ENCODE assay signal across 12 cellular contexts in the genomic region with DNA sequence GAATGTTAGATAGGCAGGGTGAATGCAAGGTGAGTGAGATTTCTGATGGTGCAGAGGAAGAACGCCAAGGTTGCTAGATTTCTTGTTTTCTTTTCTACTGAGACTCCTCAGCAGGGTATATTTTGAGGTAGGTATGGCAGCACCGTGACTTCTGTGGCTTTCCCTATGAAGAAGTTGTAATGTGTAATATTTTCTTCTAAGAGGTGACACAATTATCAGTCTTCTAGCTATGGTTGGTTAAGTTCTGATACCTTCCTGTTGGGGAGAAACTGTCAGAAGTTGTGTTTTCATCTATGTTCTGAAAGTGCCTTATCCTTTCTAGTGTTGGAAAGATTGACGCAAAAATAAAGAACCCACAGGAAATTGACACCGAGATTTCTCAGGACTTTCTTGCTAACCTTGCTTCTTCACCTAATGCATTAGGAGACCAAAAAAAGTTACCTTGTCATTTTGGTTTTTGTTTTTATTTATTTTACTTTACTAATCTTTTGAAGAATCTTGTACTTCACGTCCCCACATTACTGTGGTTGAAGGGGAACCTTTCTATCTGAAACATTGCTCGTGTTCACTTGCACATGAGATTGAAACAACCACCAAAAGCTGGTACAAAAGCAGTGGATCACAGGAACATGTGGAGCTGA. TPM values are rescaled to one million over a fixed set of nuclear protein-coding genes. Genes with fewer than 3 reads are reported as not detected.
DNase-seq lines count a peak whose midpoint lies in the region; ATAC-seq and TF ChIP-seq lines count a peak whose summit lies in the region.
"Had no signal": no experiment of that assay in that cellular context is flagged by ENCODE, and none has a peak within 500 bp of the region (broad histone marks: within the 10 kb centered on the region; RNA-seq: fewer than 3 reads in every experiment).

No MANE protein-coding gene starts in this region.

- no peak overlapping the region for H3K27ac ChIP-seq in A673 (ENCODE audit: low read depth, low read length, poor library complexity, severe bottlenecking)
- H3K27ac ChIP-seq: HL-60 had no signal

- peaks cover 9% of the 10 kb centered on the region for H3K9me3 ChIP-seq in A673 (ENCODE audit: low read depth, low read length, poor library complexity, severe bottlenecking)

- no peak overlapping the region for H3K4me3 ChIP-seq in A673 (ENCODE audit: low read depth, low read length, poor library complexity, severe bottlenecking)

- no peaks in the 10 kb centered on the region for H3K4me1 ChIP-seq in A673 (ENCODE audit: insufficient read depth, low read length, poor library complexity, severe bottlenecking)

- peak; percentile 57 for ATAC-seq in GM21367 (IDR thresholded peaks at IDR 0.05; ENCODE audit: unreplicated experiment)
- ATAC-seq in HG03342 (IDR thresholded peaks at IDR 0.05; ENCODE audit: unreplicated experiment) = peak; percentile 41
- no peak for ATAC-seq in esophagus mucosa

- CTCF ChIA-PET in A673 (lab: Charles Lee) = no interaction called here

- TF ChIP-seq CTCF in GM13977 (IDR thresholded peaks at IDR 0.05; ENCODE audit: extremely low read depth, insufficient read depth, missing control alignments) = no peak
- TF ChIP-seq CTCF in A673 (conservative IDR thresholded peaks at IDR 0.05; ENCODE audit: low read depth, low read length) = no peak

- in situ Hi-C loops in GM13977 (cut with MboI; ENCODE audit: low pct_unique_long_range_greater_than_20kb, low sequenced_read_pairs, unreplicated experiment) = no loop called here

- no peaks in the 10 kb centered on the region for H3K36me3 ChIP-seq in A673 (ENCODE audit: insufficient read depth, low read length, poor library complexity, severe bottlenecking)

- intact Hi-C loops in A673 (cut with micrococcal nuclease; ENCODE audit: unreplicated experiment) = no loop called here

- no TSS peak for BruUV-seq in A673 (replicated peaks; lab: Mats Ljungman, UMichigan)

- H3K27me3 ChIP-seq in A673 (replicated peaks; ENCODE audit: insufficient read depth, low read depth, low read length, poor library complexity) = no peaks in the 10 kb centered on the region

- POLR2A ChIA-PET in A673 (lab: Charles Lee; ENCODE audit: low non-redundant PET) = no interaction called here

- DNase-seq in GM13977 (ENCODE audit: low spot score) (peak; percentile 50), DMS53 treated with DMSO at 0.1 percent for 48 hours (lab: John Stamatoyannopoulos, UW; ENCODE audit: unreplicated experiment) (no peak), A673 (ENCODE audit: low spot score) (no peak), DMS 273 (lab: John Stamatoyannopoulos, UW; ENCODE audit: unreplicated experiment) (no peak)
- DNase-seq in central memory CD4-positive, alpha-beta T cell = peak; percentile 81
- DNase-seq: DND-41, endodermal cell, left cardiac atrium had no signal

RNA-seq across cellular contexts. Expression of a gene that starts 11.9 kb away (rescaled TPM):
- total RNA-seq in A673 (2021) (not detected in 2 replicates), esophagus mucosa (1.1 TPM)

RNA-seq across cellular contexts. Expression of a gene that starts 55.5 kb away (rescaled TPM):
- total RNA-seq in A673 (2021) (not detected in 2 replicates), esophagus mucosa (0.64 TPM)

RNA-seq across cellular contexts. Expression of a gene that starts 56.1 kb away (rescaled TPM):
- total RNA-seq in A673 (2021) (not detected in 2 replicates), esophagus mucosa (2.8 TPM)

Comparison
In these comparisons a context has a peak if more than half of its experiments do, and no peak if none do; other contexts are left out.
1. DNase-seq: peak in GM13977 (single experiment) and central memory CD4-positive, alpha-beta T cell (single experiment); none in DMS53 treated with DMSO at 0.1 percent for 48 hours (single experiment), A673 (single experiment) and DMS 273 (single experiment).